ENCODE assay signal across 2 cellular contexts in the genomic region with DNA sequence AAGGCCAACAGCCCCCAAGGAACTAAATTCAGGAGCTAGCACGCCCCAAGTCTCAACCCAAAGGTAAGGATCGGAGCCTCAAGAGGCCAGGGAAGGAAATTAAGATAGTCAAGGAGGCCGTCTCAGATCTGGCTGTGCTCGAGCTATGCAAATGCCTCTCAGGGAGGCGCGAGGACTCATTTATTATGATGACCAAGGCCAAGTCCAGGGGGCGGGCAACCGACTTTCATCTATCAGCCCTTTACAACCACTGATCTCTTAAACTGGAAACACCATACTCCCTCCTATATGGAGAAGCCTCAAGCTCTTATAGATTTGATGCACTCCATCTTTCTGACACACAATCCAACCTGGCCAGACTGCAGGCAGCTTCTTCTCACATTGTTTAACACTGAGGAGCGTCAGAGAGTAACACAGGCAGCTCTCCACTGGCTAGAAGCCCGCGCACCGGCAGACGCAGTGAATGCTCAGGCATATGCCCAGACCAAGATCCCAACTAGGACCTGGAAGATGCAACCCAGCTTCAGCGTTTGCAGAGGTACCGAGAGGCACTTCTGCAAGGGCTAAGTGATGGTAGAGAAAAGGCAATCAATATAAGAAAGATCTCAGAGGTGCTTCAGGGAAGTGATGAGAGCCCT.
TF ChIP-seq lines count a peak whose summit lies in the region.

No MANE protein-coding gene starts in this region.

TF ChIP-seq in GM23338, 12 proteins besides CTCF, POLR2A, EP300 and RAD21 (continues in another document):
- TF ChIP-seq EZH2 (IDR thresholded peaks at IDR 0.05; ENCODE audit: low read depth, unreplicated experiment) (no peak), EZH2phosphoT487 (IDR thresholded peaks at IDR 0.05; ENCODE audit: unreplicated experiment) (no peak), CREB1 (CRISPR knock-in tag; IDR thresholded peaks at IDR 0.05; ENCODE audit: low read depth) (no peak), ZNF331 (CRISPR knock-in tag; IDR thresholded peaks at IDR 0.05; ENCODE audit: low read depth) (no peak), ZNF462 (CRISPR knock-in tag; IDR thresholded peaks at IDR 0.05) (no peak), NANOG (IDR thresholded peaks at IDR 0.05; ENCODE audit: borderline replicate concordance) (no peak), REST (IDR thresholded peaks at IDR 0.05; ENCODE audit: unreplicated experiment) (no peak), POLR2AphosphoS5 (IDR thresholded peaks at IDR 0.05; ENCODE audit: low read depth) (no peak), JUNB (IDR thresholded peaks at IDR 0.05; ENCODE audit: unreplicated experiment) (no peak), ZNF114 (CRISPR knock-in tag; IDR thresholded peaks at IDR 0.05) (no peak), STAT1 (IDR thresholded peaks at IDR 0.05; ENCODE audit: unreplicated experiment) (no peak)

TF ChIP-seq in K562, 482 proteins besides CTCF, POLR2A, EP300 and RAD21:
- TF ChIP-seq RUNX1 (IDR thresholded peaks at IDR 0.05; ENCODE audit: low read depth): no peak
- no peak for TF ChIP-seq ZNF589 (CRISPR knock-in tag; IDR thresholded peaks at IDR 0.05; ENCODE audit: low read depth)
- no peak for TF ChIP-seq POU5F1 (IDR thresholded peaks at IDR 0.05; ENCODE audit: borderline replicate concordance, low read depth, low read length, partially characterized antibody)
- TF ChIP-seq HMG20A (CRISPR knock-in tag; conservative IDR thresholded peaks at IDR 0.05): no peak
- no peak for TF ChIP-seq NONO (IDR thresholded peaks at IDR 0.05; ENCODE audit: low read depth in 2 of 2, low read length in 1 of 2)
- no peak for TF ChIP-seq DLX4 (CRISPR knock-in tag; IDR thresholded peaks at IDR 0.05)
- TF ChIP-seq E2F5 (CRISPR knock-in tag; IDR thresholded peaks at IDR 0.05): no peak
- no peak for TF ChIP-seq FOXP4 (CRISPR knock-in tag; IDR thresholded peaks at IDR 0.05; ENCODE audit: borderline replicate concordance)
- no peak for TF ChIP-seq MCM7 (IDR thresholded peaks at IDR 0.05)
- no peak for TF ChIP-seq TEAD2 (tag; IDR thresholded peaks at IDR 0.05)
- no peak for TF ChIP-seq VEZF1 (CRISPR knock-in tag; IDR thresholded peaks at IDR 0.05)
- no peak for TF ChIP-seq ZNF12 (CRISPR knock-in tag; IDR thresholded peaks at IDR 0.05)
- no peak for TF ChIP-seq NCOA6 (IDR thresholded peaks at IDR 0.05)
- TF ChIP-seq PHF21A (IDR thresholded peaks at IDR 0.05; ENCODE audit: borderline replicate concordance, low read depth): no peak
- TF ChIP-seq ZNF444 (CRISPR knock-in tag; IDR thresholded peaks at IDR 0.05): no peak
- TF ChIP-seq, protein P1, sequence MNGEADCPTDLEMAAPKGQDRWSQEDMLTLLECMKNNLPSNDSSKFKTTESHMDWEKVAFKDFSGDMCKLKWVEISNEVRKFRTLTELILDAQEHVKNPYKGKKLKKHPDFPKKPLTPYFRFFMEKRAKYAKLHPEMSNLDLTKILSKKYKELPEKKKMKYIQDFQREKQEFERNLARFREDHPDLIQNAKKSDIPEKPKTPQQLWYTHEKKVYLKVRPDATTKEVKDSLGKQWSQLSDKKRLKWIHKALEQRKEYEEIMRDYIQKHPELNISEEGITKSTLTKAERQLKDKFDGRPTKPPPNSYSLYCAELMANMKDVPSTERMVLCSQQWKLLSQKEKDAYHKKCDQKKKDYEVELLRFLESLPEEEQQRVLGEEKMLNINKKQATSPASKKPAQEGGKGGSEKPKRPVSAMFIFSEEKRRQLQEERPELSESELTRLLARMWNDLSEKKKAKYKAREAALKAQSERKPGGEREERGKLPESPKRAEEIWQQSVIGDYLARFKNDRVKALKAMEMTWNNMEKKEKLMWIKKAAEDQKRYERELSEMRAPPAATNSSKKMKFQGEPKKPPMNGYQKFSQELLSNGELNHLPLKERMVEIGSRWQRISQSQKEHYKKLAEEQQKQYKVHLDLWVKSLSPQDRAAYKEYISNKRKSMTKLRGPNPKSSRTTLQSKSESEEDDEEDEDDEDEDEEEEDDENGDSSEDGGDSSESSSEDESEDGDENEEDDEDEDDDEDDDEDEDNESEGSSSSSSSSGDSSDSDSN (IDR thresholded peaks at IDR 0.05; ENCODE audit: borderline replicate concordance in 1 of 2, low read depth in 2 of 2, low read length in 2 of 2): no peak
- TF ChIP-seq SPI1 (IDR thresholded peaks at IDR 0.05; ENCODE audit: borderline replicate concordance, low read depth, low read length): no peak
- TF ChIP-seq ZNF311 (CRISPR knock-in tag; IDR thresholded peaks at IDR 0.05): no peak
- no peak for TF ChIP-seq SOX6 (IDR thresholded peaks at IDR 0.05)
